In the genomic region with DNA sequence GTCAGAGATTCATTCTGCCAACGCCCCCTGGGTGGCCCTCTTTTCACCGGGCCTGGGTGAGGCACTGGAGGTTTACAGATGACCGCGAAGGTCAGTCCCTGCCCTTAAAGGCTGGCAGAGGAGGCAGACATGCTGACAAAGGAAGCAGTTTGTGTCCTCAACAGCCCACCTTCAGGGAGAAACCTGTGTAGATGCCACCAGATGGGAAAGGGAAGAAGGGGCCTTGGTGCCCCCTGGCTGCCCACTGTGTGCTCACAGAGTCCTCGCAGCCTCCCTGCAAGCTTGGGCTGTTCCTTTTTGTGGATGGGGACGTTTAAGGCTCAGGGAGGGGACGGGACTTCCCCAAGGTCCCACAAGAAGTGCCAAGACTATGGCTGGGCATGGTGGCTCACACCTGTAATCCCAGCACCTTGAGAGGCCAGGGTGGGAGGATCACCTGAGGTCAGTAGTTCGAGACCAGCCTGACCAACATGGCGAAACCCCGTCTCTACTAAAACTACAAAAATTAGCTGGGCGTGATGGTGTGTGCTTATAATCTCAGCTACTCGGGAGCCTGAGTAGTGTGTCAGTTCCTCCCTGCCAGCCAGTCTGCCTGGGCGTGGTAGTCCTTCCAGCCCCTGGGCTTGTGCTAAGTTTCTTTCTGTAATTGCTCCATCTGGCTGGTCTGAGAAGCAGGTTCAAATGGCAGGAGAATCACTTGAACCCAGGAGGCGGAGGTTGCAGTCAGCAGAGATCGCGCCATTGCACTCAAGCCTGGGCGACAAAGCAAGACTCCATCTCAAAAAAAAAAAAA, we compare ENCODE assay signal across 2 cellular contexts.
TF ChIP-seq lines count a peak whose summit lies in the region.

No MANE protein-coding gene starts in this region.

TF ChIP-seq in HCT116, 20 proteins besides CTCF, POLR2A, EP300 and RAD21:
- TF ChIP-seq POLR2AphosphoS5 (IDR thresholded peaks at IDR 0.05; ENCODE audit: low read depth, low read length) (no peak), EZH2 (IDR thresholded peaks at IDR 0.05) (no peak), ZFX (IDR thresholded peaks at IDR 0.05) (no peak), YY1 (IDR thresholded peaks at IDR 0.05; ENCODE audit: extremely low read depth, insufficient replicate concordance, low read depth, low read length) (no peak), SIN3A (IDR thresholded peaks at IDR 0.05; ENCODE audit: low read depth) (no peak), ELF1 (IDR thresholded peaks at IDR 0.05; ENCODE audit: borderline replicate concordance, low read depth) (no peak), SRF (IDR thresholded peaks at IDR 0.05; ENCODE audit: low read depth) (no peak)
- TF ChIP-seq, protein P1, sequence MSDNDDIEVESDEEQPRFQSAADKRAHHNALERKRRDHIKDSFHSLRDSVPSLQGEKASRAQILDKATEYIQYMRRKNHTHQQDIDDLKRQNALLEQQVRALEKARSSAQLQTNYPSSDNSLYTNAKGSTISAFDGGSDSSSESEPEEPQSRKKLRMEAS (IDR thresholded peaks at IDR 0.05), result no peak
TF ChIP-seq in HCT116: peak in this region for 0.

TF ChIP-seq in HepG2, 621 proteins besides CTCF, POLR2A, EP300 and RAD21:
- TF ChIP-seq ZNF12 (CRISPR knock-in tag; IDR thresholded peaks at IDR 0.05), result no peak
- TF ChIP-seq ZNF724P (CRISPR knock-in tag; IDR thresholded peaks at IDR 0.05; ENCODE audit: borderline replicate concordance), result no peak
- TF ChIP-seq, protein P2, sequence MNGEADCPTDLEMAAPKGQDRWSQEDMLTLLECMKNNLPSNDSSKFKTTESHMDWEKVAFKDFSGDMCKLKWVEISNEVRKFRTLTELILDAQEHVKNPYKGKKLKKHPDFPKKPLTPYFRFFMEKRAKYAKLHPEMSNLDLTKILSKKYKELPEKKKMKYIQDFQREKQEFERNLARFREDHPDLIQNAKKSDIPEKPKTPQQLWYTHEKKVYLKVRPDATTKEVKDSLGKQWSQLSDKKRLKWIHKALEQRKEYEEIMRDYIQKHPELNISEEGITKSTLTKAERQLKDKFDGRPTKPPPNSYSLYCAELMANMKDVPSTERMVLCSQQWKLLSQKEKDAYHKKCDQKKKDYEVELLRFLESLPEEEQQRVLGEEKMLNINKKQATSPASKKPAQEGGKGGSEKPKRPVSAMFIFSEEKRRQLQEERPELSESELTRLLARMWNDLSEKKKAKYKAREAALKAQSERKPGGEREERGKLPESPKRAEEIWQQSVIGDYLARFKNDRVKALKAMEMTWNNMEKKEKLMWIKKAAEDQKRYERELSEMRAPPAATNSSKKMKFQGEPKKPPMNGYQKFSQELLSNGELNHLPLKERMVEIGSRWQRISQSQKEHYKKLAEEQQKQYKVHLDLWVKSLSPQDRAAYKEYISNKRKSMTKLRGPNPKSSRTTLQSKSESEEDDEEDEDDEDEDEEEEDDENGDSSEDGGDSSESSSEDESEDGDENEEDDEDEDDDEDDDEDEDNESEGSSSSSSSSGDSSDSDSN (CRISPR knock-in tag; IDR thresholded peaks at IDR 0.05), result no peak
- TF ChIP-seq ZNF644 (CRISPR knock-in tag; IDR thresholded peaks at IDR 0.05; ENCODE audit: low read depth), result no peak
- TF ChIP-seq ZNF782 (CRISPR knock-in tag; IDR thresholded peaks at IDR 0.05; ENCODE audit: borderline replicate concordance), result no peak
- TF ChIP-seq SMARCE1 (IDR thresholded peaks at IDR 0.05; ENCODE audit: borderline replicate concordance), result no peak
- no peak for TF ChIP-seq ZNF354B (CRISPR knock-in tag; IDR thresholded peaks at IDR 0.05)
- TF ChIP-seq NR1H2 (CRISPR knock-in tag; IDR thresholded peaks at IDR 0.05; ENCODE audit: borderline replicate concordance, low read depth), result no peak
TF ChIP-seq in HepG2: peak in this region for 0.
